In genomic region chr10:122454603-122455080, GRCh38 we compare ENCODE assay signal across 1 cellular context.
TF ChIP-seq lines count a peak whose summit lies in the region.

Gene ARMS2 (plus strand): TSS chr10:122454653. CDS start chr10:122454728, 75 bp downstream.

TF ChIP-seq in H1, 55 proteins besides CTCF, POLR2A, EP300 and RAD21 (continued from another document):
- no peak for TF ChIP-seq JUN (IDR thresholded peaks at IDR 0.05; ENCODE audit: low read depth, low read length)
- TF ChIP-seq KDM4A (IDR thresholded peaks at IDR 0.05; ENCODE audit: low read depth, low read length, severe bottlenecking), result no peak
- no peak for TF ChIP-seq SUZ12 (IDR thresholded peaks at IDR 0.05; ENCODE audit: low read length)
- no peak for TF ChIP-seq BCL11A (IDR thresholded peaks at IDR 0.05; ENCODE audit: low read depth in 2 of 2, low read length in 2 of 2)
- no peak for TF ChIP-seq HDAC6 (IDR thresholded peaks at IDR 0.05; ENCODE audit: low read depth, low read length)
- no peak for TF ChIP-seq SP1 (IDR thresholded peaks at IDR 0.05; ENCODE audit: low read depth, low read length)
- TF ChIP-seq RBBP5 (IDR thresholded peaks at IDR 0.05; ENCODE audit: borderline replicate concordance, low read depth, low read length), result no peak
- TF ChIP-seq SIRT6 (IDR thresholded peaks at IDR 0.05; ENCODE audit: low read length), result no peak
- TF ChIP-seq TBP (IDR thresholded peaks at IDR 0.05; ENCODE audit: low read depth, low read length), result no peak
- no peak for TF ChIP-seq SRF (IDR thresholded peaks at IDR 0.05; ENCODE audit: low read depth, low read length)
- no peak for TF ChIP-seq HDAC2 (IDR thresholded peaks at IDR 0.05; ENCODE audit: borderline replicate concordance in 1 of 2, low read depth in 2 of 2, low read length in 2 of 2)
- no peak for TF ChIP-seq RFX5 (IDR thresholded peaks at IDR 0.05; ENCODE audit: borderline replicate concordance, low read depth, low read length)
- TF ChIP-seq TCF12 (IDR thresholded peaks at IDR 0.05; ENCODE audit: low read depth, low read length), result no peak
- no peak for TF ChIP-seq NANOG (IDR thresholded peaks at IDR 0.05; ENCODE audit: insufficient read depth, low read depth, low read length, poor library complexity, severe bottlenecking)
- TF ChIP-seq CREB1 (IDR thresholded peaks at IDR 0.05), result no peak
- TF ChIP-seq FOSL1 (IDR thresholded peaks at IDR 0.05; ENCODE audit: insufficient read depth, low read depth, low read length), result no peak
- no peak for TF ChIP-seq KDM1A (IDR thresholded peaks at IDR 0.05; ENCODE audit: borderline replicate concordance, low read length)
